1 cellular context compared by ENCODE assay signal in the genomic region with DNA sequence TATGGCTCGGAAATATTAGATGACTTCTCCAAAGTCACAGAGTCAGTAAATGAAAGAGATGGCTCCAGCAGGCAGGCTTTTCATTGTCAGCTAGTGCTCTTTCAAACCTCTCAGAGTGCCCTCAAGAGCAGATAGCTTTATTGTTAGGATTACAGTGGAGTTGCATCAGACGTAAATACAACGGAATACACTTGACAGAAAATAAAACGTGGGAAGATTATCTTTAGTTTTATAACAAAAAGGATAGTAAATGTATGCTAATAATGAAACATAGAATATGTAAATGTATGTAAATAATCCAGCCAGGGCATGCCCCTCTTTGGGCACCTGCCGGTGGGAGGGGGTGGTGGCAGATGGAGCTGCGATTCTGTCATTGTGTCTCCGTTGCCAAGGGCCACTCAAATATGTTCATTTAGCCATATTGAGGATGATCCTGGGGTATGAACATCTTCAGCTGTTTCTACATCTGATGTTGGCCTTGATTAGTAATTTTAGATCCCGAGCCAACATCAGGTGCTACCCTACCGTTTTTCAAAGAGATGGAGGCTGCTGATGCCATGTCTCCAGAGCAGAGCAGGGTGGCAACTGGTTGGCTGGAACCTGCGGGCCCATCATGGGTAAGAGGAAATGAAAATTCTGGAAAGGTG.
TF ChIP-seq lines count a peak whose summit lies in the region.

No MANE protein-coding gene starts in this region.

TF ChIP-seq in K562, 482 proteins besides CTCF, POLR2A, EP300 and RAD21 (continued from another document and continues in another):
- TF ChIP-seq NFXL1 (CRISPR knock-in tag; IDR thresholded peaks at IDR 0.05) = 0 out of 2 replicates have a peak, but pooled peaks have one; percentile 78
- no peak for TF ChIP-seq GATAD2A (IDR thresholded peaks at IDR 0.05)
- TF ChIP-seq ZNF41 (CRISPR knock-in tag; conservative IDR thresholded peaks at IDR 0.05) = no peak; the same call in 1 of the 2 replicates
- TF ChIP-seq HSF4 (CRISPR knock-in tag; IDR thresholded peaks at IDR 0.05; ENCODE audit: borderline replicate concordance) = no peak
- TF ChIP-seq ATF7 (IDR thresholded peaks at IDR 0.05) = peak; percentile 47; the same call in 1 of the 2 replicates
- TF ChIP-seq JUND (IDR thresholded peaks at IDR 0.05; ENCODE audit: borderline replicate concordance, low read depth, low read length) = peak; percentile 40; the same call in 1 of the 2 replicates
- peak; percentile 3; the same call in 1 of the 3 replicates for TF ChIP-seq JUND (tag; IDR thresholded peaks at IDR 0.05; ENCODE audit: borderline replicate concordance, low read depth, low read length)
- TF ChIP-seq MAFG (tag; conservative IDR thresholded peaks at IDR 0.05) = no peak
- TF ChIP-seq FOXA3 (CRISPR knock-in tag; conservative IDR thresholded peaks at IDR 0.05 in 1 of 2, IDR thresholded peaks at IDR 0.05 in 1 of 2) = 0 out of 4 replicates have a peak, but pooled peaks of 1 of the 2 experiments have one; percentile 3
- TF ChIP-seq MYC (IDR thresholded peaks at IDR 0.05; ENCODE audit: low read depth, low read length) = peak; percentile 45; the same call in 1 of the 2 replicates
- no peak; the same call in 1 of the 2 replicates for TF ChIP-seq MYC (CRISPR knock-in tag; IDR thresholded peaks at IDR 0.05; ENCODE audit: borderline replicate concordance, low read depth)
- TF ChIP-seq, protein P1, sequence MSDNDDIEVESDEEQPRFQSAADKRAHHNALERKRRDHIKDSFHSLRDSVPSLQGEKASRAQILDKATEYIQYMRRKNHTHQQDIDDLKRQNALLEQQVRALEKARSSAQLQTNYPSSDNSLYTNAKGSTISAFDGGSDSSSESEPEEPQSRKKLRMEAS (CRISPR knock-in tag; IDR thresholded peaks at IDR 0.05) = no peak
- no peak for TF ChIP-seq POU5F1 (IDR thresholded peaks at IDR 0.05; ENCODE audit: borderline replicate concordance, low read depth, low read length, partially characterized antibody)
- TF ChIP-seq NUFIP1 (IDR thresholded peaks at IDR 0.05; ENCODE audit: partially characterized antibody) = no peak
- no peak for TF ChIP-seq FOXA1 (IDR thresholded peaks at IDR 0.05; ENCODE audit: borderline replicate concordance)
- no peak for TF ChIP-seq NCOA4 (IDR thresholded peaks at IDR 0.05; ENCODE audit: partially characterized antibody)
- TF ChIP-seq, protein P2, sequence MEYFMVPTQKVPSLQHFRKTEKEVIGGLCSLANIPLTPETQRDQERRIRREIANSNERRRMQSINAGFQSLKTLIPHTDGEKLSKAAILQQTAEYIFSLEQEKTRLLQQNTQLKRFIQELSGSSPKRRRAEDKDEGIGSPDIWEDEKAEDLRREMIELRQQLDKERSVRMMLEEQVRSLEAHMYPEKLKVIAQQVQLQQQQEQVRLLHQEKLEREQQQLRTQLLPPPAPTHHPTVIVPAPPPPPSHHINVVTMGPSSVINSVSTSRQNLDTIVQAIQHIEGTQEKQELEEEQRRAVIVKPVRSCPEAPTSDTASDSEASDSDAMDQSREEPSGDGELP (CRISPR knock-in tag; IDR thresholded peaks at IDR 0.05; ENCODE audit: borderline replicate concordance) = no peak
- TF ChIP-seq PHF21A (IDR thresholded peaks at IDR 0.05; ENCODE audit: borderline replicate concordance, low read depth) = no peak
- TF ChIP-seq STAT5B (CRISPR knock-in tag; IDR thresholded peaks at IDR 0.05) = 0 out of 2 replicates have a peak, but pooled peaks have one; percentile 12
- peak; percentile 52; the same call in 1 of the 2 replicates for TF ChIP-seq MECOM (CRISPR knock-in tag; IDR thresholded peaks at IDR 0.05)
- TF ChIP-seq, protein P3, sequence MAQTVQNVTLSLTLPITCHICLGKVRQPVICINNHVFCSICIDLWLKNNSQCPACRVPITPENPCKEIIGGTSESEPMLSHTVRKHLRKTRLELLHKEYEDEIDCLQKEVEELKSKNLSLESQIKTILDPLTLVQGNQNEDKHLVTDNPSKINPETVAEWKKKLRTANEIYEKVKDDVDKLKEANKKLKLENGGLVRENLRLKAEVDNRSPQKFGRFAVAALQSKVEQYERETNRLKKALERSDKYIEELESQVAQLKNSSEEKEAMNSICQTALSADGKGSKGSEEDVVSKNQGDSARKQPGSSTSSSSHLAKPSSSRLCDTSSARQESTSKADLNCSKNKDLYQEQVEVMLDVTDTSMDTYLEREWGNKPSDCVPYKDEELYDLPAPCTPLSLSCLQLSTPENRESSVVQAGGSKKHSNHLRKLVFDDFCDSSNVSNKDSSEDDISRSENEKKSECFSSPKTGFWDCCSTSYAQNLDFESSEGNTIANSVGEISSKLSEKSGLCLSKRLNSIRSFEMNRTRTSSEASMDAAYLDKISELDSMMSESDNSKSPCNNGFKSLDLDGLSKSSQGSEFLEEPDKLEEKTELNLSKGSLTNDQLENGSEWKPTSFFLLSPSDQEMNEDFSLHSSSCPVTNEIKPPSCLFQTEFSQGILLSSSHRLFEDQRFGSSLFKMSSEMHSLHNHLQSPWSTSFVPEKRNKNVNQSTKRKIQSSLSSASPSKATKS (CRISPR knock-in tag; IDR thresholded peaks at IDR 0.05) = 0 out of 2 replicates have a peak, but pooled peaks have one; percentile 34
- TF ChIP-seq NCOA2 (IDR thresholded peaks at IDR 0.05; ENCODE audit: partially characterized antibody in 2 of 2) = no peak
- no peak for TF ChIP-seq PHF8 (IDR thresholded peaks at IDR 0.05; ENCODE audit: borderline replicate concordance, low read length)
- no peak for TF ChIP-seq HNRNPK (IDR thresholded peaks at IDR 0.05; ENCODE audit: low read depth, low read length, poor library complexity, severe bottlenecking)
- TF ChIP-seq ZNF197 (CRISPR knock-in tag; IDR thresholded peaks at IDR 0.05; ENCODE audit: low read depth) = peak; percentile 54; the same call in 1 of the 2 replicates
- TF ChIP-seq SIN3A (IDR thresholded peaks at IDR 0.05; ENCODE audit: borderline replicate concordance in 2 of 2, control insufficient read depth in 1 of 2, low read depth in 2 of 2, low read length in 2 of 2) = no peak
- TF ChIP-seq BCL6 (CRISPR knock-in tag; IDR thresholded peaks at IDR 0.05) = peak; percentile 29; the same call in 1 of the 2 replicates
- TF ChIP-seq HDAC8 (tag; IDR thresholded peaks at IDR 0.05) = peak; percentile 76
- TF ChIP-seq ZNF668 (CRISPR knock-in tag; IDR thresholded peaks at IDR 0.05) = peak; percentile 55; the same call in 1 of the 2 replicates
- 0 out of 2 replicates have a peak, but pooled peaks have one; percentile 31 for TF ChIP-seq MEF2D (tag; conservative IDR thresholded peaks at IDR 0.05; ENCODE audit: low read depth)
- peak; percentile 44; the same call in 1 of the 2 replicates for TF ChIP-seq ZNF165 (CRISPR knock-in tag; IDR thresholded peaks at IDR 0.05; ENCODE audit: borderline replicate concordance)
- TF ChIP-seq, protein P4, sequence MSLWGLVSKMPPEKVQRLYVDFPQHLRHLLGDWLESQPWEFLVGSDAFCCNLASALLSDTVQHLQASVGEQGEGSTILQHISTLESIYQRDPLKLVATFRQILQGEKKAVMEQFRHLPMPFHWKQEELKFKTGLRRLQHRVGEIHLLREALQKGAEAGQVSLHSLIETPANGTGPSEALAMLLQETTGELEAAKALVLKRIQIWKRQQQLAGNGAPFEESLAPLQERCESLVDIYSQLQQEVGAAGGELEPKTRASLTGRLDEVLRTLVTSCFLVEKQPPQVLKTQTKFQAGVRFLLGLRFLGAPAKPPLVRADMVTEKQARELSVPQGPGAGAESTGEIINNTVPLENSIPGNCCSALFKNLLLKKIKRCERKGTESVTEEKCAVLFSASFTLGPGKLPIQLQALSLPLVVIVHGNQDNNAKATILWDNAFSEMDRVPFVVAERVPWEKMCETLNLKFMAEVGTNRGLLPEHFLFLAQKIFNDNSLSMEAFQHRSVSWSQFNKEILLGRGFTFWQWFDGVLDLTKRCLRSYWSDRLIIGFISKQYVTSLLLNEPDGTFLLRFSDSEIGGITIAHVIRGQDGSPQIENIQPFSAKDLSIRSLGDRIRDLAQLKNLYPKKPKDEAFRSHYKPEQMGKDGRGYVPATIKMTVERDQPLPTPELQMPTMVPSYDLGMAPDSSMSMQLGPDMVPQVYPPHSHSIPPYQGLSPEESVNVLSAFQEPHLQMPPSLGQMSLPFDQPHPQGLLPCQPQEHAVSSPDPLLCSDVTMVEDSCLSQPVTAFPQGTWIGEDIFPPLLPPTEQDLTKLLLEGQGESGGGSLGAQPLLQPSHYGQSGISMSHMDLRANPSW (CRISPR knock-in tag; IDR thresholded peaks at IDR 0.05) = no peak
- no peak for TF ChIP-seq ZNF707 (CRISPR knock-in tag; conservative IDR thresholded peaks at IDR 0.05)
- TF ChIP-seq CBFA2T2 (conservative IDR thresholded peaks at IDR 0.05) = no peak
- TF ChIP-seq ZBTB8A (IDR thresholded peaks at IDR 0.05; ENCODE audit: partially characterized antibody) = no peak
- TF ChIP-seq, protein P5, sequence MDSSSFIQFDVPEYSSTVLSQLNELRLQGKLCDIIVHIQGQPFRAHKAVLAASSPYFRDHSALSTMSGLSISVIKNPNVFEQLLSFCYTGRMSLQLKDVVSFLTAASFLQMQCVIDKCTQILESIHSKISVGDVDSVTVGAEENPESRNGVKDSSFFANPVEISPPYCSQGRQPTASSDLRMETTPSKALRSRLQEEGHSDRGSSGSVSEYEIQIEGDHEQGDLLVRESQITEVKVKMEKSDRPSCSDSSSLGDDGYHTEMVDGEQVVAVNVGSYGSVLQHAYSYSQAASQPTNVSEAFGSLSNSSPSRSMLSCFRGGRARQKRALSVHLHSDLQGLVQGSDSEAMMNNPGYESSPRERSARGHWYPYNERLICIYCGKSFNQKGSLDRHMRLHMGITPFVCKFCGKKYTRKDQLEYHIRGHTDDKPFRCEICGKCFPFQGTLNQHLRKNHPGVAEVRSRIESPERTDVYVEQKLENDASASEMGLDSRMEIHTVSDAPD (CRISPR knock-in tag; IDR thresholded peaks at IDR 0.05) = no peak
- TF ChIP-seq EWSR1 (IDR thresholded peaks at IDR 0.05; ENCODE audit: borderline replicate concordance, low read depth, partially characterized antibody) = no peak
- peak; percentile 42; the same call in 1 of the 2 replicates for TF ChIP-seq FOSL1 (tag; conservative IDR thresholded peaks at IDR 0.05)
- no peak for TF ChIP-seq PTBP1 (IDR thresholded peaks at IDR 0.05; ENCODE audit: low read depth, low read length)
- no peak for TF ChIP-seq NR4A1 (CRISPR knock-in tag; IDR thresholded peaks at IDR 0.05)
- TF ChIP-seq NR4A1 (tag; IDR thresholded peaks at IDR 0.05) = peak; percentile 82
- TF ChIP-seq, protein P6, sequence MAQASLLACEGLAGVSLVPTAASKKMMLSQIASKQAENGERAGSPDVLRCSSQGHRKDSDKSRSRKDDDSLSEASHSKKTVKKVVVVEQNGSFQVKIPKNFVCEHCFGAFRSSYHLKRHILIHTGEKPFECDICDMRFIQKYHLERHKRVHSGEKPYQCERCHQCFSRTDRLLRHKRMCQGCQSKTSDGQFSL (CRISPR knock-in tag; IDR thresholded peaks at IDR 0.05) = no peak
- TF ChIP-seq, protein P6 (tag; IDR thresholded peaks at IDR 0.05) = peak in 1 of 2 experiments; percentile 82; a peak in 2 of 4 replicates
- peak; percentile 34; the same call in 1 of the 2 replicates for TF ChIP-seq PTTG1 (tag; IDR thresholded peaks at IDR 0.05; ENCODE audit: low read depth)
- no peak for TF ChIP-seq ELF1 (tag; IDR thresholded peaks at IDR 0.05)
- TF ChIP-seq CREM (IDR thresholded peaks at IDR 0.05; ENCODE audit: low read depth) = no peak
- no peak for TF ChIP-seq ZC3H8 (IDR thresholded peaks at IDR 0.05)
- no peak for TF ChIP-seq SNRNP70 (optimal IDR thresholded peaks at IDR 0.05; ENCODE audit: low read depth, low read length)
- TF ChIP-seq RHOXF2B (CRISPR knock-in tag; conservative IDR thresholded peaks at IDR 0.05) = no peak
- TF ChIP-seq ZNF699 (CRISPR knock-in tag; IDR thresholded peaks at IDR 0.05; ENCODE audit: insufficient replicate concordance) = no peak
- TF ChIP-seq, protein P7, sequence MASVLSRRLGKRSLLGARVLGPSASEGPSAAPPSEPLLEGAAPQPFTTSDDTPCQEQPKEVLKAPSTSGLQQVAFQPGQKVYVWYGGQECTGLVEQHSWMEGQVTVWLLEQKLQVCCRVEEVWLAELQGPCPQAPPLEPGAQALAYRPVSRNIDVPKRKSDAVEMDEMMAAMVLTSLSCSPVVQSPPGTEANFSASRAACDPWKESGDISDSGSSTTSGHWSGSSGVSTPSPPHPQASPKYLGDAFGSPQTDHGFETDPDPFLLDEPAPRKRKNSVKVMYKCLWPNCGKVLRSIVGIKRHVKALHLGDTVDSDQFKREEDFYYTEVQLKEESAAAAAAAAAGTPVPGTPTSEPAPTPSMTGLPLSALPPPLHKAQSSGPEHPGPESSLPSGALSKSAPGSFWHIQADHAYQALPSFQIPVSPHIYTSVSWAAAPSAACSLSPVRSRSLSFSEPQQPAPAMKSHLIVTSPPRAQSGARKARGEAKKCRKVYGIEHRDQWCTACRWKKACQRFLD (CRISPR knock-in tag; IDR thresholded peaks at IDR 0.05) = peak; percentile 90
- TF ChIP-seq IFI16 (CRISPR knock-in tag; IDR thresholded peaks at IDR 0.05) = no peak
- TF ChIP-seq MAZ (CRISPR knock-in tag; conservative IDR thresholded peaks at IDR 0.05 in 1 of 2, IDR thresholded peaks at IDR 0.05 in 1 of 2) = no peak
- TF ChIP-seq POLR3G (IDR thresholded peaks at IDR 0.05; ENCODE audit: extremely low read depth, insufficient read length, insufficient replicate concordance) = no peak
- TF ChIP-seq SAFB (IDR thresholded peaks at IDR 0.05; ENCODE audit: borderline replicate concordance, low read depth, low read length) = no peak
- TF ChIP-seq PCBP1 (IDR thresholded peaks at IDR 0.05; ENCODE audit: low read depth, low read length, poor library complexity, severe bottlenecking) = no peak
- TF ChIP-seq CBX3 (IDR thresholded peaks at IDR 0.05; ENCODE audit: borderline replicate concordance in 1 of 2, low read length in 2 of 2) = no peak
